ENCODE assay signal across 8 cellular contexts in genomic region chr17:42744806-42745617, GRCh38. TPM values are rescaled to one million over a fixed set of nuclear protein-coding genes. Genes with fewer than 3 reads are reported as not detected.
DNase-seq lines count a peak whose midpoint lies in the region; ATAC-seq and TF ChIP-seq lines count a peak whose summit lies in the region.

EZH1 (minus strand) TSS chr17:42745040; CDS start chr17:42728941, 16,099 bp downstream.

- peak; percentile 86 for DNase-seq in A172 (ENCODE audit: low spot score)
- DNase-seq in NCI-H2227 treated with DMSO at 0.1 percent for 48 hours (lab: John Stamatoyannopoulos, UW) = peak; percentile 88
- peak; percentile 88 for DNase-seq in mammary epithelial cell

- H3K4me1 ChIP-seq in mammary epithelial cell (ENCODE audit: insufficient read depth, low read length) (peaks cover 13% of the 10 kb centered on the region), iPS-20b (ENCODE audit: insufficient read depth, low read length) (peaks cover 17% of the 10 kb centered on the region)

- no peaks in the 10 kb centered on the region for H4K20me1 ChIP-seq in mammary epithelial cell (ENCODE audit: insufficient read depth, low read length)

- H3K9me3 ChIP-seq in mammary epithelial cell (replicated peaks; ENCODE audit: insufficient read depth, low read length) = no peaks in the 10 kb centered on the region
- peaks cover 4% of the 10 kb centered on the region; the same call in 1 of the 2 replicates for H3K9me3 ChIP-seq in iPS-20b (ENCODE audit: insufficient read depth, low read depth, low read length)

- dilution Hi-C loops in mammary epithelial cell (cut with HindIII; ENCODE audit: low sequenced_read_pairs) = no loop called here

- CTCF ChIA-PET in mammary epithelial cell (lab: Charles Lee; ENCODE audit: low non-redundant PET) = no interaction called here

- H3K9ac ChIP-seq in mammary epithelial cell (ENCODE audit: insufficient read depth, low read length) (peak within 1 kb of the TSS; percentile 77), iPS-20b (ENCODE audit: low read depth, low read length) (peak within 1 kb of the TSS; percentile 84)

- no peaks in the 10 kb centered on the region for H3K27me3 ChIP-seq in mammary epithelial cell (ENCODE audit: insufficient read depth, low read length)
- peaks cover 25% of the 10 kb centered on the region for H3K27me3 ChIP-seq in iPS-20b (ENCODE audit: insufficient read depth, low read length)

- H3K27ac ChIP-seq in mammary epithelial cell (ENCODE audit: insufficient read depth, low read depth, low read length) (peak within 1 kb of the TSS; percentile 60), iPS-20b (ENCODE audit: low read length) (peak within 1 kb of the TSS; percentile 88), skin epidermis (peak within 1 kb of the TSS; percentile 71 to 97 (median 91))

- intact Hi-C loops in mammary epithelial cell (cut with micrococcal nuclease) = loop anchor here (1.0 kb wide), 2 partner anchors 18 to 79 kb away; partner anchors contain the start of gene BECN1

- ATAC-seq in GM18861 (IDR thresholded peaks at IDR 0.05; ENCODE audit: unreplicated experiment) (peak; percentile 84), HG03108 (IDR thresholded peaks at IDR 0.05; ENCODE audit: unreplicated experiment) (peak; percentile 85)

- no TSS peak for BruUV-seq in mammary epithelial cell (replicated peaks; lab: Mats Ljungman, UMichigan)

- TF ChIP-seq CTCF in WI38 (IDR thresholded peaks at IDR 0.05; ENCODE audit: low read depth, low read length) (no peak), mammary epithelial cell (conservative IDR thresholded peaks at IDR 0.05 in 1 of 2, IDR thresholded peaks at IDR 0.05 in 1 of 2; ENCODE audit: extremely low read depth in 1 of 2, insufficient read depth in 1 of 2, low read depth in 1 of 2, low read length in 2 of 2) (no peak)

- in situ Hi-C loops in mammary epithelial cell (cut with MboI; ENCODE audit: low sequenced_read_pairs in 2 of 2) = no loop called here

- peak within 1 kb of the TSS; percentile 98 for H3K4me2 ChIP-seq in mammary epithelial cell (ENCODE audit: insufficient read depth, low read depth, low read length)

- H3K79me2 ChIP-seq in mammary epithelial cell (ENCODE audit: insufficient read depth, low read length) = peaks cover 19% of the 10 kb centered on the region

- H3K36me3 ChIP-seq in mammary epithelial cell (ENCODE audit: insufficient read depth, low read length) = no peaks in the 10 kb centered on the region
- H3K36me3 ChIP-seq in iPS-20b (ENCODE audit: insufficient read depth, low read depth, low read length) = no peaks in the 10 kb centered on the region

- H3K4me3 ChIP-seq in WI38 (ENCODE audit: low read depth, low read length) (peak within 1 kb of the TSS; percentile 80), mammary epithelial cell (replicated peaks in 1 of 3; ENCODE audit: insufficient read depth in 1 of 3, low read depth in 2 of 3, low read length in 3 of 3) (peak within 1 kb of the TSS; percentile 71 to 93 (median 77)), iPS-20b (ENCODE audit: low read length) (peak within 1 kb of the TSS; percentile 86), skin epidermis (peak within 1 kb of the TSS; percentile 68 to 86 (median 71))

- peak within 1 kb of the TSS; percentile 95 for H2AFZ ChIP-seq in mammary epithelial cell (ENCODE audit: low read depth, low read length)

- 10% methylated on average over 15 of the region's 50 CpGs for WGBS in mammary epithelial cell (ENCODE audit: low coverage, missing lambda C conversion rate)

RNA-seq across cellular contexts. Expression of gene EZH1, which starts in this region (rescaled TPM):
- total RNA-seq in A172 (2014; rRNA removed; shearing (Covaris generic)) = 7.2 and 10.3 TPM in 2 replicates
- total RNA-seq in mammary epithelial cell = 10 to 100 TPM; 17.8 to 21.3 TPM
- polyA plus RNA-seq in mammary epithelial cell = 11.2 TPM
- 1.2 TPM for polyA minus RNA-seq in mammary epithelial cell

Comparison
In these comparisons a context has a peak if more than half of its experiments do, and no peak if none do; other contexts are left out.
1. Peak in every context shown above with its lines: DNase-seq, ATAC-seq, H3K4me3 ChIP-seq and H3K27ac ChIP-seq.